1 cellular context compared by ENCODE assay signal in the genomic region with DNA sequence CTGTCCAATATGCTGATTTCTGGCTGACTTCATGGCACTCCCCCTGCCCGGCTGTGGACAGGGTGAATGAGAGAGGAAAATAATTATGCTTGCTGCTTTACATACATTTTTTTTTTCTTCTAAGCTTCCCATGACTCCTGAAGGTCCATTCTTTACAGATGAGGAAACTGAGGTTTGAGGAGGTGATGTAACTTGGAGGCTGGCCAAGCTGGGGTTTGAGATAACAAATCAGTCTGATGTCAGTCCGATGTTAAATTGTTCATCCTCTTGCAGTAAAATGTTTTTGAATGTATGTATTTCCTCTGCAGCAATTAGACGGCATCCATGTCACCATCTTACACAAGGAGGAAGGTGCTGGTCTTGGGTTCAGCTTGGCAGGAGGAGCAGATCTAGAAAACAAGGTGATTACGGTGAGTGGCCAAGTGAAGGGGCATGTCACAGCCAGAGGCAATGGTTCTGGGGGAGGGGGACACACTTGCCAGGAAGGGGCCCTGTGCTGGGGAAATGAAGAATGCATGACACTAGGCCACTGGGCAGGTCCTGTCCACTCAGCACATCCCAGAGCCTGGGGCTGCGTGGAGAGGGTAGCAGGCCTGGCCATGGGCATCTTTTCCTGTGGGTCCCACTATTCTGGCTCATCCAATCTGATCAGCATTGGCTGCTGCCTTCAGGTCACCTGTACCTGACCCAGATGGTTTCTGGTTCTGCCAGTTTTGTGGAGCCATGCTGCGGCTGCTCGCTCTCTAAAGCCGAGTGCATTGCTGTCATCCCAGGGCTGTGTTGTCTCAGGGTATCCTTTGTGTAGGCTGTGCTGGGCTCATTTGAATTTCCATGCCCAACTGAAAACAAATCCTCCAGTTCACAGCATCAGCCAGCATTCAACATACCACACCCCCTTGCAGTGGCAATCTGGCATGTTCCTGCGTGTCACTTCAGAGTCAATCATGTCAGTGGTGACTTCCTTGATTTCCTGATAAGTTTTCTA.
TF ChIP-seq lines count a peak whose summit lies in the region.

No MANE protein-coding gene starts in this region.

TF ChIP-seq in GM23338, 12 proteins besides CTCF, POLR2A, EP300 and RAD21 (continued from another document):
- TF ChIP-seq, protein P1, sequence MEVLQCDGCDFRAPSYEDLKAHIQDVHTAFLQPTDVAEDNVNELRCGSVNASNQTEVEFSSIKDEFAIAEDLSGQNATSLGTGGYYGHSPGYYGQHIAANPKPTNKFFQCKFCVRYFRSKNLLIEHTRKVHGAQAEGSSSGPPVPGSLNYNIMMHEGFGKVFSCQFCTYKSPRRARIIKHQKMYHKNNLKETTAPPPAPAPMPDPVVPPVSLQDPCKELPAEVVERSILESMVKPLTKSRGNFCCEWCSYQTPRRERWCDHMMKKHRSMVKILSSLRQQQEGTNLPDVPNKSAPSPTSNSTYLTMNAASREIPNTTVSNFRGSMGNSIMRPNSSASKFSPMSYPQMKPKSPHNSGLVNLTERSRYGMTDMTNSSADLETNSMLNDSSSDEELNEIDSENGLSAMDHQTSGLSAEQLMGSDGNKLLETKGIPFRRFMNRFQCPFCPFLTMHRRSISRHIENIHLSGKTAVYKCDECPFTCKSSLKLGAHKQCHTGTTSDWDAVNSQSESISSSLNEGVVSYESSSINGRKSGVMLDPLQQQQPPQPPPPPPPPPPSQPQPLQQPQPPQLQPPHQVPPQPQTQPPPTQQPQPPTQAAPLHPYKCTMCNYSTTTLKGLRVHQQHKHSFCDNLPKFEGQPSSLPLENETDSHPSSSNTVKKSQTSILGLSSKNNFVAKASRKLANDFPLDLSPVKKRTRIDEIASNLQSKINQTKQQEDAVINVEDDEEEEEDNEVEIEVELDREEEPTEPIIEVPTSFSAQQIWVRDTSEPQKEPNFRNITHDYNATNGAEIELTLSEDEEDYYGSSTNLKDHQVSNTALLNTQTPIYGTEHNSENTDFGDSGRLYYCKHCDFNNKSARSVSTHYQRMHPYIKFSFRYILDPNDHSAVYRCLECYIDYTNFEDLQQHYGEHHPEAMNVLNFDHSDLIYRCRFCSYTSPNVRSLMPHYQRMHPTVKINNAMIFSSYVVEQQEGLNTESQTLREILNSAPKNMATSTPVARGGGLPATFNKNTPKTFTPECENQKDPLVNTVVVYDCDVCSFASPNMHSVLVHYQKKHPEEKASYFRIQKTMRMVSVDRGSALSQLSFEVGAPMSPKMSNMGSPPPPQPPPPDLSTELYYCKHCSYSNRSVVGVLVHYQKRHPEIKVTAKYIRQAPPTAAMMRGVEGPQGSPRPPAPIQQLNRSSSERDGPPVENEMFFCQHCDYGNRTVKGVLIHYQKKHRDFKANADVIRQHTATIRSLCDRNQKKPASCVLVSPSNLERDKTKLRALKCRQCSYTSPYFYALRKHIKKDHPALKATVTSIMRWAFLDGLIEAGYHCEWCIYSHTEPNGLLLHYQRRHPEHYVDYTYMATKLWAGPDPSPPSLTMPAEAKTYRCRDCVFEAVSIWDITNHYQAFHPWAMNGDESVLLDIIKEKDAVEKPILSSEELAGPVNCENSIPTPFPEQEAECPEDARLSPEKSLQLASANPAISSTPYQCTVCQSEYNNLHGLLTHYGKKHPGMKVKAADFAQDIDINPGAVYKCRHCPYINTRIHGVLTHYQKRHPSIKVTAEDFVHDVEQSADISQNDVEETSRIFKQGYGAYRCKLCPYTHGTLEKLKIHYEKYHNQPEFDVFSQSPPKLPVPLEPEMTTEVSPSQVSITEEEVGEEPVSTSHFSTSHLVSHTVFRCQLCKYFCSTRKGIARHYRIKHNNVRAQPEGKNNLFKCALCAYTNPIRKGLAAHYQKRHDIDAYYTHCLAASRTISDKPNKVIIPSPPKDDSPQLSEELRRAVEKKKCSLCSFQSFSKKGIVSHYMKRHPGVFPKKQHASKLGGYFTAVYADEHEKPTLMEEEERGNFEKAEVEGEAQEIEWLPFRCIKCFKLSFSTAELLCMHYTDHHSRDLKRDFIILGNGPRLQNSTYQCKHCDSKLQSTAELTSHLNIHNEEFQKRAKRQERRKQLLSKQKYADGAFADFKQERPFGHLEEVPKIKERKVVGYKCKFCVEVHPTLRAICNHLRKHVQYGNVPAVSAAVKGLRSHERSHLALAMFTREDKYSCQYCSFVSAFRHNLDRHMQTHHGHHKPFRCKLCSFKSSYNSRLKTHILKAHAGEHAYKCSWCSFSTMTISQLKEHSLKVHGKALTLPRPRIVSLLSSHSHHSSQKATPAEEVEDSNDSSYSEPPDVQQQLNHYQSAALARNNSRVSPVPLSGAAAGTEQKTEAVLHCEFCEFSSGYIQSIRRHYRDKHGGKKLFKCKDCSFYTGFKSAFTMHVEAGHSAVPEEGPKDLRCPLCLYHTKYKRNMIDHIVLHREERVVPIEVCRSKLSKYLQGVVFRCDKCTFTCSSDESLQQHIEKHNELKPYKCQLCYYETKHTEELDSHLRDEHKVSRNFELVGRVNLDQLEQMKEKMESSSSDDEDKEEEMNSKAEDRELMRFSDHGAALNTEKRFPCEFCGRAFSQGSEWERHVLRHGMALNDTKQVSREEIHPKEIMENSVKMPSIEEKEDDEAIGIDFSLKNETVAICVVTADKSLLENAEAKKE (CRISPR knock-in tag; IDR thresholded peaks at IDR 0.05), result no peak
- TF ChIP-seq JUNB (IDR thresholded peaks at IDR 0.05; ENCODE audit: unreplicated experiment), result no peak
- TF ChIP-seq ZNF331 (CRISPR knock-in tag; IDR thresholded peaks at IDR 0.05; ENCODE audit: low read depth), result no peak
- TF ChIP-seq, protein P2, sequence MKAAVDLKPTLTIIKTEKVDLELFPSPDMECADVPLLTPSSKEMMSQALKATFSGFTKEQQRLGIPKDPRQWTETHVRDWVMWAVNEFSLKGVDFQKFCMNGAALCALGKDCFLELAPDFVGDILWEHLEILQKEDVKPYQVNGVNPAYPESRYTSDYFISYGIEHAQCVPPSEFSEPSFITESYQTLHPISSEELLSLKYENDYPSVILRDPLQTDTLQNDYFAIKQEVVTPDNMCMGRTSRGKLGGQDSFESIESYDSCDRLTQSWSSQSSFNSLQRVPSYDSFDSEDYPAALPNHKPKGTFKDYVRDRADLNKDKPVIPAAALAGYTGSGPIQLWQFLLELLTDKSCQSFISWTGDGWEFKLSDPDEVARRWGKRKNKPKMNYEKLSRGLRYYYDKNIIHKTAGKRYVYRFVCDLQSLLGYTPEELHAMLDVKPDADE (IDR thresholded peaks at IDR 0.05), result no peak
- TF ChIP-seq STAT1 (IDR thresholded peaks at IDR 0.05; ENCODE audit: unreplicated experiment), result no peak
- no peak for TF ChIP-seq EZH2 (IDR thresholded peaks at IDR 0.05; ENCODE audit: low read depth, unreplicated experiment)
- TF ChIP-seq REST (IDR thresholded peaks at IDR 0.05; ENCODE audit: unreplicated experiment), result no peak
- no peak for TF ChIP-seq POLR2AphosphoS5 (IDR thresholded peaks at IDR 0.05; ENCODE audit: low read depth)
- no peak for TF ChIP-seq NANOG (IDR thresholded peaks at IDR 0.05; ENCODE audit: borderline replicate concordance)
